In genomic region chr20:60823001-60823649, GRCh38 we compare ENCODE assay signal across 24 cellular contexts.
DNase-seq lines count a peak whose midpoint lies in the region; ATAC-seq and TF ChIP-seq lines count a peak whose summit lies in the region.
"Had no signal": no experiment of that assay in that cellular context is flagged by ENCODE, and none has a peak within 500 bp of the region (broad histone marks: within the 10 kb centered on the region; RNA-seq: fewer than 3 reads in every experiment).

No MANE protein-coding gene starts in this region.

- H3K9ac ChIP-seq in neural cell (ENCODE audit: low read length) = no peak overlapping the region
- H3K9ac ChIP-seq: BLaER1 treated with 17β-estradiol and CSF1 and Interleukin-3, amounts not matched to agents 10 nM and 100 nM had no signal

- H4K20me1 ChIP-seq in neural cell (ENCODE audit: insufficient read depth) = no peaks in the 10 kb centered on the region
- H4K20me1 ChIP-seq: BLaER1 treated with 17β-estradiol and CSF1 and Interleukin-3, amounts not matched to agents 10 nM and 100 nM had no signal

- no peak overlapping the region for H3K4me2 ChIP-seq in neural cell (ENCODE audit: low read length)
- H3K4me2 ChIP-seq: GM23338 had no signal

- no peaks in the 10 kb centered on the region for H3K9me3 ChIP-seq in cardiac muscle cell (ENCODE audit: low read depth)
- H3K9me3 ChIP-seq in neural cell (ENCODE audit: low read length) = no peaks in the 10 kb centered on the region
- H3K9me3 ChIP-seq in T-helper 17 cell (ENCODE audit: control insufficient read depth, low read length, poor library complexity, severe bottlenecking) = no peaks in the 10 kb centered on the region
- H3K9me3 ChIP-seq: BE2C had no signal

- H3K36me3 ChIP-seq in cardiac muscle cell (no peaks in the 10 kb centered on the region), neural cell (ENCODE audit: insufficient read depth, low read length) (no peaks in the 10 kb centered on the region)
- H3K36me3 ChIP-seq: BE2C; BLaER1 treated with 17β-estradiol and CSF1 and Interleukin-3, amounts not matched to agents 10 nM and 100 nM had no signal

- H3K4me1 ChIP-seq in cardiac muscle cell (ENCODE audit: low read depth) = peaks cover 31% of the 10 kb centered on the region
- H3K4me1 ChIP-seq: BE2C had no signal

- H3K4me3 ChIP-seq in cardiac muscle cell = no peak overlapping the region
- H3K4me3 ChIP-seq in neural cell (ENCODE audit: low read length) = no peak overlapping the region
- H3K4me3 ChIP-seq: BLaER1 treated with 17β-estradiol and CSF1 and Interleukin-3, amounts not matched to agents 10 nM and 100 nM; GM12878; GM23338 had no signal

- no peak for TF ChIP-seq EP300 in neural cell (conservative IDR thresholded peaks at IDR 0.05; ENCODE audit: poor library complexity, severe bottlenecking)

- TF ChIP-seq CTCF in cardiac muscle cell (IDR thresholded peaks at IDR 0.05; ENCODE audit: low read depth, low read length) = no peak
- no peak for TF ChIP-seq CTCF in neural cell (IDR thresholded peaks at IDR 0.05; ENCODE audit: poor library complexity, severe bottlenecking)

- intact Hi-C loops in Right ventricle myocardium superior (cut with DNase I) = no loop called here

- no peak overlapping the region for H2AFZ ChIP-seq in neural cell (ENCODE audit: low read depth, low read length)
- H2AFZ ChIP-seq: GM23338 had no signal

- H3K27me3 Mint-ChIP-seq in T-helper 17 cell = peaks cover 11% of the 10 kb centered on the region
- H3K27me3 Mint-ChIP-seq: CD8-positive, alpha-beta memory T cell had no signal

- H3K4me3 Mint-ChIP-seq in T-helper 17 cell = no peak overlapping the region
- H3K4me3 Mint-ChIP-seq: CD14-positive monocyte; CD4-positive, alpha-beta T cell; CD8-positive, alpha-beta memory T cell; GM23338; H9 had no signal

- H3K4me1 Mint-ChIP-seq in T-helper 17 cell = peaks cover 9% of the 10 kb centered on the region
- H3K4me1 Mint-ChIP-seq: CD14-positive monocyte, GM23338, H9 had no signal

- DNase-seq in cardiac muscle cell (ENCODE audit: low read depth in 1 of 2, low spot score in 1 of 2) (peak in 1 of 2 donors; percentile 5), Right ventricle myocardium superior (no peak), stromal cell of bone marrow (ENCODE audit: low read depth) (peak; percentile 22), NCI-H1930 (lab: John Stamatoyannopoulos, UW) (no peak), T-helper 17 cell (no peak), cerebellar cortex (ENCODE audit: low spot score) (no peak)
- DNase-seq: ACHN; AML-193; BE2C; CD4-positive, alpha-beta T cell; CD8-positive, alpha-beta memory T cell; DMS 273 treated with DMSO at 0.1 percent for 48 hours; DMS79; EL; GDM1; H9 had no signal

- H3K36me3 Mint-ChIP-seq in T-helper 17 cell (ENCODE audit: low read depth) = no peaks in the 10 kb centered on the region
- H3K36me3 Mint-ChIP-seq: CD14-positive monocyte; CD8-positive, alpha-beta memory T cell had no signal

- H3K27ac ChIP-seq in cardiac muscle cell (peak overlapping the region; percentile 8), neural cell (ENCODE audit: low read length) (peak overlapping the region; percentile 18)
- H3K27ac ChIP-seq: 22Rv1; BLaER1 treated with 17β-estradiol and CSF1 and Interleukin-3, amounts not matched to agents 10 nM and 100 nM had no signal

- no peak for TF ChIP-seq RAD21 in neural cell (conservative IDR thresholded peaks at IDR 0.05)

- H3K27me3 ChIP-seq in cardiac muscle cell (no peaks in the 10 kb centered on the region), neural cell (ENCODE audit: insufficient read depth, low read depth, low read length) (no peaks in the 10 kb centered on the region)
- H3K27me3 ChIP-seq: BE2C had no signal

- ATAC-seq in Right ventricle myocardium superior (ENCODE audit: poor library complexity) (no peak), HG03354 (IDR thresholded peaks at IDR 0.05; ENCODE audit: poor library complexity, severe bottlenecking, unreplicated experiment) (no peak), T-helper 17 cell (no peak)
- ATAC-seq: GM12878, GM23338, HCT116 had no signal

- H3K9me2 ChIP-seq in neural cell (ENCODE audit: insufficient read depth, low read length) = no peaks in the 10 kb centered on the region

- H3F3A ChIP-seq in neural cell (ENCODE audit: insufficient read depth, low read length, poor library complexity, severe bottlenecking) = no peaks in the 10 kb centered on the region

- no peaks in the 10 kb centered on the region for H3K79me2 ChIP-seq in neural cell (replicated peaks; ENCODE audit: insufficient read depth, low read length)

- H3K27ac Mint-ChIP-seq in T-helper 17 cell = no peak overlapping the region
- H3K27ac Mint-ChIP-seq: CD14-positive monocyte; CD4-positive, alpha-beta T cell; CD8-positive, alpha-beta memory T cell; GM23338; H9 had no signal

TF ChIP-seq in neural cell, 6 proteins besides CTCF, POLR2A, EP300 and RAD21:
- TF ChIP-seq POLR2AphosphoS5 (IDR thresholded peaks at IDR 0.05) (no peak), MXI1 (conservative IDR thresholded peaks at IDR 0.05; ENCODE audit: poor library complexity, severe bottlenecking) (no peak), REST (IDR thresholded peaks at IDR 0.05; ENCODE audit: borderline replicate concordance) (no peak), EZH2 (IDR thresholded peaks at IDR 0.05; ENCODE audit: borderline replicate concordance, insufficient read depth, low read length, poor library complexity, severe bottlenecking) (no peak), TAF1 (IDR thresholded peaks at IDR 0.05; ENCODE audit: low read depth) (no peak), SMC3 (conservative IDR thresholded peaks at IDR 0.05; ENCODE audit: poor library complexity) (no peak)
